8 cellular contexts compared by ENCODE assay signal in the genomic region with DNA sequence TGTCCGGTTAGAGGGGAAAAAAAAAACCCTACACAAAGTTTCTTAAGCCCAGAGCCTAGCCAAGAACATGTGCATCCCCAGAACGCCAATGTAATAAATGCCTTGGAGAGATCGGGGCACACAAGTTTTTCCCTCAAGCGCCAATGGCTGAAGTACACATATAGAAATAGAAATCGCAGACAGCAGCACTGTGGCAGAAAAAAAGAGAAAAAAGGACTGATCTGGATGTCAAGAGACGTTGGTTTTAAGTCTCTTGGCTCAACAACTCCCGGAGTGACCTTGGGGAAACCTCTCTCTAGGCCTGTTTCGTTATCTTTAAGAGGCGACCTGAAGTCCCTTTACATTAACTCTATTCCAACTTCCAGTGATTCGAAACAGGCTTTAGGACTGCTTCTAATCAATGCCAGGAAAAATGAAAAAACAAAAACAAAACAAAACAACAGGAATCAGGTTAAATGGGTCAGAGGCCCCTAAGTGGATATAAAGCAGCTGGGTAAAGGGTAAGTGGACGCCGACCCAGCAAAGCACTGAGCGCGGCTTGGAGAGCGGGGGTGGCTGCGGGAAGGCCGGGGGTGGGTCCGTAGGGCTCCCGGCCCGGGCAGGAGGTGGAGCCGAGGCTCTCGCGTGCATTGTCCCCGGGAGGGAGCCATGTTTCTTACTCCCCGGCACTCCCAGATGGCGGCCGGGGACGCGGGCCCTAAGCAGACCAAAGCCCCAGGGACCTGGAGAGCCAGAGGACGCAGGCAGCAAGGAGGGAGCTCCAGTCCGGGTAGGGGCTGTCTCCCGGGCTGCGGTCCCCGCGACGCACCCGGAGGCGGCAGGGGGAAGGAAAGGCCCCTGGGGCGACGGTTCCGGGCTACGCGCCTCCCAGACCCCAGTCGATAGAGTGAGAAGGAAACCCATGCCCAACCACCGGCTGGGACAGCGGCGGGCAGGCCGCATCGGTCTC. TPM values are rescaled to one million over a fixed set of nuclear protein-coding genes. Genes with fewer than 3 reads are reported as not detected.
DNase-seq lines count a peak whose midpoint lies in the region; ATAC-seq, FAIRE-seq and TF ChIP-seq lines count a peak whose summit lies in the region.

No MANE protein-coding gene starts in this region.

- peak; percentile 21 for ATAC-seq in GM19468 (IDR thresholded peaks at IDR 0.05; ENCODE audit: extremely low read depth, unreplicated experiment)
- ATAC-seq in T-helper 17 cell, result peak; percentile 66
- ATAC-seq in GM12878, result peak; percentile 88
- ATAC-seq in gastrocnemius medialis, result peak; percentile 61 to 69

- BruUV-seq in GM12878 (replicated peaks; lab: Mats Ljungman, UMichigan), result no TSS peak

- H2AFZ ChIP-seq in GM12878 (ENCODE audit: control insufficient read depth, low read depth, low read length), result peak overlapping the region; percentile 20

- H3K27me3 ChIP-seq in HL-60 (ENCODE audit: insufficient read depth, poor library complexity, severe bottlenecking) (no peaks in the 10 kb centered on the region), GM12878 (replicated peaks in 1 of 2; ENCODE audit: control insufficient read depth in 2 of 2, insufficient read depth in 2 of 2, low read length in 1 of 2) (no peaks in the 10 kb centered on the region), iPS DF 6.9 (ENCODE audit: control insufficient read depth, insufficient read depth, low read length) (no peaks in the 10 kb centered on the region), gastrocnemius medialis (no peaks in the 10 kb centered on the region)

- in situ Hi-C loops in GM12878 (cut with MboI) (no loop called here), gastrocnemius medialis (cut with MboI; ENCODE audit: low sequenced_read_pairs in 4 of 4) (no loop called here)

- peak; percentile 75 for DNase-seq in Daoy (ENCODE audit: low read depth)
- peak in 1 of 2 experiments; percentile 54 for DNase-seq in HL-60 (ENCODE audit: low read depth in 1 of 2, low spot score in 1 of 2)
- peak; percentile 44 to 50 (median 45) for DNase-seq in T-helper 17 cell
- DNase-seq in GM12878 (ENCODE audit: low read depth, low spot score), result no peak
- no peak for DNase-seq in iPS DF 6.9 (ENCODE audit: low read depth, low spot score)
- peak; percentile 63 to 64 for DNase-seq in gastrocnemius medialis
- no peak for DNase-seq in NCI-H774 (lab: John Stamatoyannopoulos, UW)

- TF ChIP-seq POLR2A in GM12878 (IDR thresholded peaks at IDR 0.05; ENCODE audit: low read depth, low read length) (peak; percentile 26; the same call in 1 of the 2 replicates), gastrocnemius medialis (IDR thresholded peaks at IDR 0.05) (no peak)

- TF ChIP-seq EP300 in GM12878 (IDR thresholded peaks at IDR 0.05; ENCODE audit: borderline replicate concordance in 1 of 2, control insufficient read depth in 1 of 2, low read depth in 2 of 2, low read length in 2 of 2), result no peak

- RAD21 ChIA-PET in GM12878 (lab: Charles Lee; ENCODE audit: unreplicated experiment), result interaction anchor here (1.1 to 1.4 kb wide), 3 partner anchors 49 to 119 kb away, joined by 3 to 5 read pairs (median 4); no protein-coding TSS in a partner anchor

- no peak for TF ChIP-seq RAD21 in GM12878 (IDR thresholded peaks at IDR 0.05; ENCODE audit: insufficient read depth, low read depth, low read length)

- SMC1A ChIA-PET in GM12878 (lab: Charles Lee; ENCODE audit: uncharacterized antibody, unreplicated experiment), result interaction anchor here (0.6 to 1.5 kb wide), 8 partner anchors 9 to 1306 kb away, joined by 3 to 6 read pairs (median 4); no protein-coding TSS in a partner anchor

- CTCF ChIA-PET in GM12878 (lab: Yijun Ruan, JAX), result interaction anchor here (0.8 to 1.5 kb wide), 3 partner anchors 10 to 39 kb away, joined by 3 to 4 read pairs (median 4); no protein-coding TSS in a partner anchor

- no peaks in the 10 kb centered on the region for H3K27me3 Mint-ChIP-seq in T-helper 17 cell

- TF ChIP-seq CTCF in HL-60 (IDR thresholded peaks at IDR 0.05; ENCODE audit: insufficient read depth, low read length) (no peak), GM12878 (IDR thresholded peaks at IDR 0.05 in 2 of 3, conservative IDR thresholded peaks at IDR 0.05 in 1 of 3; ENCODE audit: control insufficient read depth in 2 of 3, extremely low read depth in 1 of 3, insufficient read depth in 1 of 3, low read depth in 3 of 3, low read length in 3 of 3) (no peak), gastrocnemius medialis (IDR thresholded peaks at IDR 0.05 in 4 of 5, conservative IDR thresholded peaks at IDR 0.05 in 1 of 5) (no peak)

- H3K4me1 ChIP-seq in GM12878 (ENCODE audit: control insufficient read depth, insufficient read depth, low read length) (peaks cover 4% of the 10 kb centered on the region; the same call in 1 of the 2 replicates), iPS DF 6.9 (ENCODE audit: control insufficient read depth, insufficient read depth, low read length) (no peaks in the 10 kb centered on the region), gastrocnemius medialis (peaks cover 30 to 32% of the 10 kb centered on the region in 2 donors)

- H3K4me3 ChIP-seq in HL-60 (replicated peaks; ENCODE audit: insufficient read depth, low read length) (peak overlapping the region; percentile 63), GM12878 (peak overlapping the region; percentile 83), iPS DF 6.9 (ENCODE audit: low read length) (peak overlapping the region; percentile 86), gastrocnemius medialis (peak overlapping the region; percentile 77 to 94 (median 92))

- FAIRE-seq in GM12878 (lab: Jason Lieb, UNC), result no peak

- H3K36me3 ChIP-seq in GM12878 (ENCODE audit: control insufficient read depth in 2 of 2, insufficient read depth in 2 of 2, low read length in 1 of 2) (peaks cover 0 to 9% of the 10 kb centered on the region in 2 experiments; a peak in 2 of 4 replicates), iPS DF 6.9 (ENCODE audit: control insufficient read depth, insufficient read depth, low read length) (no peaks in the 10 kb centered on the region), gastrocnemius medialis (no peaks in the 10 kb centered on the region)

- 1% methylated on average over 49 of the region's 49 CpGs for WGBS in GM12878 (ENCODE audit: insufficient coverage, insufficient replicate concordance, low lambda C conversion rate, missing lambda C conversion rate)
- no CpG with 5 or more reads among the region's 49 CpGs for WGBS in iPS DF 6.9 (ENCODE audit: insufficient coverage, insufficient read length)

- peak overlapping the region; percentile 96 for H3K9ac ChIP-seq in GM12878 (ENCODE audit: control insufficient read depth, insufficient read depth, low read length)

- H3K79me2 ChIP-seq in GM12878 (ENCODE audit: control insufficient read depth, insufficient read depth, low read length), result peaks cover 65% of the 10 kb centered on the region

- H3K36me3 Mint-ChIP-seq in T-helper 17 cell (ENCODE audit: low read depth), result peaks cover 2% of the 10 kb centered on the region

- peaks cover 37% of the 10 kb centered on the region for H3K4me1 Mint-ChIP-seq in T-helper 17 cell

- peaks cover 7% of the 10 kb centered on the region for H4K20me1 ChIP-seq in GM12878 (ENCODE audit: control insufficient read depth, insufficient read depth)

- peak overlapping the region; percentile 91 for H3K4me2 ChIP-seq in GM12878 (ENCODE audit: control insufficient read depth, insufficient read depth)

- H3K9me3 ChIP-seq in T-helper 17 cell (ENCODE audit: control insufficient read depth, low read length, poor library complexity, severe bottlenecking), result no peaks in the 10 kb centered on the region
- no peaks in the 10 kb centered on the region for H3K9me3 ChIP-seq in GM12878 (replicated peaks; ENCODE audit: control insufficient read depth, insufficient read depth, low read length)
- H3K9me3 ChIP-seq in iPS DF 6.9 (ENCODE audit: control insufficient read depth, insufficient read depth, low read length), result no peaks in the 10 kb centered on the region
- H3K9me3 ChIP-seq in gastrocnemius medialis, result no peaks in the 10 kb centered on the region

- peak overlapping the region; percentile 98 for H3K27ac ChIP-seq in HL-60 (replicated peaks)
- H3K27ac ChIP-seq in GM12878 (ENCODE audit: control insufficient read depth, insufficient read depth), result peak overlapping the region; percentile 94
- H3K27ac ChIP-seq in iPS DF 6.9 (ENCODE audit: low read length), result no peak overlapping the region
- H3K27ac ChIP-seq in gastrocnemius medialis, result peak overlapping the region; percentile 95 to 99 (median 97)

- POLR2A ChIA-PET in GM12878 (lab: Charles Lee), result interaction anchor here (0.6 to 1.1 kb wide), 6 partner anchors 22 to 126 kb away, joined by 3 to 6 read pairs (median 3); no protein-coding TSS in a partner anchor

- H3K4me3 Mint-ChIP-seq in T-helper 17 cell, result peak overlapping the region; percentile 99

- intact Hi-C loops in GM12878 (cut with micrococcal nuclease; ENCODE audit: unreplicated experiment), result loop anchor here (2.0 to 10.0 kb wide), 4 partner anchors 42 to 515 kb away; partner anchors contain the start of gene TIAL1
- intact Hi-C loops in gastrocnemius medialis (cut with DNase I; ENCODE audit: low total_unique reads), result loop anchor here (1.0 to 5.0 kb wide), 4 partner anchors 51 to 323 kb away; partner anchors contain the start of gene NANOS1

- peak overlapping the region; percentile 99 for H3K27ac Mint-ChIP-seq in T-helper 17 cell

RNA-seq across cellular contexts. Expression of gene EIF3A, which starts 0.8 kb away (rescaled TPM):
- total RNA-seq in Daoy (2014; rRNA removed; shearing (Covaris generic)), result 81.6 and 82.6 TPM in 2 replicates
- total RNA-seq in T-helper 17 cell (100 to 1,000 TPM; 149 to 169 TPM), GM12878 (2014; rRNA removed) (82.6 and 86.3 TPM in 2 replicates), GM12878 (2014; rRNA removed; fragmentation: Illumina TruSeq; extraction: Trizol) (159 and 166 TPM in 2 replicates), GM12878 (2021) (138 and 148 TPM in 2 replicates), gastrocnemius medialis (100 to 1,000 TPM; 136 to 240 (median 191) TPM)
- 143 and 144 TPM in 2 replicates for total RNA-seq in GM12878 (2013; cell fraction: nucleolus; rRNA removed)
- 50.1 TPM for polyA plus RNA-seq in GM12878 (2011; ENCODE audit: low read depth)
- polyA plus RNA-seq in GM12878 (2011; rRNA removed) (47.4 and 49.4 TPM in 2 replicates), GM12878 (2014; fragmentation: Illumina TruSeq; extraction: Trizol) (195 and 219 TPM in 2 replicates), GM12878 (2014; fragmentation: Nextera tagmentation; extraction: Ambion mirVana) (10 to 100 TPM; 42.3 to 46.5 TPM), GM12878 (2014; rRNA removed) (78.1 and 88.9 TPM in 2 replicates), GM12878 (2016; fragmentation: Nextera tagmentation; extraction: Ambion mirVana) (100 to 1,000 TPM; 104 to 108 TPM)
- 35.9 and 50.0 TPM in 2 replicates for polyA plus RNA-seq in GM12878 (2011; cell fraction: cytosol; rRNA removed)
- polyA plus RNA-seq in GM12878 (2011; cell fraction: nucleus; rRNA removed), result 21.6 and 53.4 TPM in 2 replicates
- 79.0 and 84.9 TPM in 2 replicates for polyA plus RNA-seq in GM12878 (2012)
- 71.2 and 84.9 TPM in 2 replicates for polyA minus RNA-seq in GM12878 (2011; rRNA and poly(A)+ RNA removed)
- polyA minus RNA-seq in GM12878 (2011; cell fraction: cytosol; rRNA and poly(A)+ RNA removed), result 36.2 and 45.2 TPM in 2 replicates
- 34.9 and 49.1 TPM in 2 replicates for polyA minus RNA-seq in GM12878 (2011; cell fraction: nucleus; rRNA and poly(A)+ RNA removed)

RNA-seq across cellular contexts. Expression of gene DENND10, which starts 24.1 kb away (rescaled TPM):
- 19.1 and 36.2 TPM in 2 replicates for total RNA-seq in Daoy (2014; rRNA removed; shearing (Covaris generic))
- total RNA-seq in T-helper 17 cell, result 10 to 100 TPM; 37.4 to 52.1 TPM
- 21.6 and 24.7 TPM in 2 replicates for total RNA-seq in GM12878 (2013; cell fraction: nucleolus; rRNA removed)
- total RNA-seq in GM12878 (2014; rRNA removed), result 30.0 and 35.7 TPM in 2 replicates
- 23.8 and 30.8 TPM in 2 replicates for total RNA-seq in GM12878 (2014; rRNA removed; fragmentation: Illumina TruSeq; extraction: Trizol)
- 21.5 and 26.6 TPM in 2 replicates for total RNA-seq in GM12878 (2021)
- polyA plus RNA-seq in GM12878 (2011; ENCODE audit: low read depth), result 10.6 TPM
- polyA plus RNA-seq in GM12878 (2011; rRNA removed), result 25.8 and 32.9 TPM in 2 replicates
- 17.0 and 18.3 TPM in 2 replicates for polyA plus RNA-seq in GM12878 (2011; cell fraction: cytosol; rRNA removed)
- polyA plus RNA-seq in GM12878 (2011; cell fraction: nucleus; rRNA removed), result 12.1 and 14.0 TPM in 2 replicates
- polyA plus RNA-seq in GM12878 (2012), result 17.9 and 18.3 TPM in 2 replicates
- polyA plus RNA-seq in GM12878 (2014; fragmentation: Illumina TruSeq; extraction: Trizol), result 29.7 and 31.9 TPM in 2 replicates
- 10 to 100 TPM; 23.7 to 39.8 TPM for polyA plus RNA-seq in GM12878 (2014; fragmentation: Nextera tagmentation; extraction: Ambion mirVana)
- 20.9 and 26.6 TPM in 2 replicates for polyA plus RNA-seq in GM12878 (2014; rRNA removed)
- 10 to 100 TPM; 25.7 to 28.1 TPM for polyA plus RNA-seq in GM12878 (2016; fragmentation: Nextera tagmentation; extraction: Ambion mirVana)
- 15.5 and 18.9 TPM in 2 replicates for polyA minus RNA-seq in GM12878 (2011; rRNA and poly(A)+ RNA removed)
- polyA minus RNA-seq in GM12878 (2011; cell fraction: cytosol; rRNA and poly(A)+ RNA removed), result 7.2 and 9.4 TPM in 2 replicates
- 8.3 and 12.6 TPM in 2 replicates for polyA minus RNA-seq in GM12878 (2011; cell fraction: nucleus; rRNA and poly(A)+ RNA removed)
- 10 to 100 TPM; 25.7 to 59.5 (median 43.7) TPM for total RNA-seq in gastrocnemius medialis

RNA-seq across cellular contexts. Expression of gene NANOS1, which starts 50.3 kb away (rescaled TPM):
- total RNA-seq in Daoy (2014; rRNA removed; shearing (Covaris generic)), result 3.7 and 4.7 TPM in 2 replicates
- total RNA-seq in T-helper 17 cell (under 1 TPM; 0.15 to 0.34 TPM), GM12878 (2014; rRNA removed) (0.23 and 0.65 TPM in 2 replicates), GM12878 (2014; rRNA removed; fragmentation: Illumina TruSeq; extraction: Trizol) (0.27 and 0.37 TPM in 2 replicates), GM12878 (2021) (0.36 and 0.61 TPM in 2 replicates), gastrocnemius medialis (10 to 100 TPM; 10.5 to 25.2 (median 17.4) TPM)
- 0.29 and 0.56 TPM in 2 replicates for total RNA-seq in GM12878 (2013; cell fraction: nucleolus; rRNA removed)
- polyA plus RNA-seq in GM12878 (2011; ENCODE audit: low read depth), result 0.51 TPM
- polyA plus RNA-seq in GM12878 (2011; rRNA removed) (0.30 and 0.37 TPM in 2 replicates), GM12878 (2014; fragmentation: Illumina TruSeq; extraction: Trizol) (0.22 TPM in 1 of 2 replicates, not detected in the other), GM12878 (2014; fragmentation: Nextera tagmentation; extraction: Ambion mirVana) (under 1 TPM; 0.03 to 0.29 TPM), GM12878 (2014; rRNA removed) (0.48 and 0.55 TPM in 2 replicates), GM12878 (2016; fragmentation: Nextera tagmentation; extraction: Ambion mirVana) (not detected)
- polyA plus RNA-seq in GM12878 (2011; cell fraction: cytosol; rRNA removed), result 0.12 and 0.22 TPM in 2 replicates
- polyA plus RNA-seq in GM12878 (2011; cell fraction: nucleus; rRNA removed), result 0.20 and 0.22 TPM in 2 replicates
- 0.72 and 1.0 TPM in 2 replicates for polyA plus RNA-seq in GM12878 (2012)
- 0.15 TPM in 1 of 2 replicates, not detected in the other for polyA minus RNA-seq in GM12878 (2011; rRNA and poly(A)+ RNA removed)
- polyA minus RNA-seq in GM12878 (2011; cell fraction: cytosol; rRNA and poly(A)+ RNA removed), result not detected in 2 replicates
- polyA minus RNA-seq in GM12878 (2011; cell fraction: nucleus; rRNA and poly(A)+ RNA removed), result 0.36 and 0.57 TPM in 2 replicates

Comparison
In these comparisons a context has a peak if more than half of its experiments do, and no peak if none do; other contexts are left out.
1. DNase-seq: peak in Daoy (single experiment), T-helper 17 cell (3 of 3) and gastrocnemius medialis (2 of 2); none in GM12878 (single experiment), iPS DF 6.9 (single experiment) and NCI-H774 (single experiment).
2. ATAC-seq: peak in every context shown above with its lines; median percentile 88 in GM12878; 66 in T-helper 17 cell; 65 in gastrocnemius medialis; 21 in GM19468.
3. Peak in every context shown above with its lines, with median percentiles within 50 percentile points of each other: H3K4me3 ChIP-seq.